In the genomic region with DNA sequence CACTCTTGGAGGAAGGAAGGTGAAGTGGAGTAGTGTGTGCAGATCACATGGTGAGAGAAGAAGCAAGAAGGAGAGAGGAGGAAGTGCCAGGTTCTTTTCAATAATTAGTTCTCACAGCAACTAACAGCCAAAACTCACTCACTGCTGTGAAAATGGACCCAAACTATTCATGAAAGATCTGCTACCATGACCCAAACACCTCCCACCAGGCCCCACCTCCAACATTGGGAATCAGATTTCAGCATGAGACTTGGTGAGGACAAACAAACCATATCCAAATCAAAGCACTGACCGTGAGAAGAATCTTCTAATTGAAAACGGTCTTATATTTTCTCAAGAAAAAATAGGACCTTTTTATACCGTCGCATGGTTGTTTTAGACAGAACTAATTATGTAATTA, we compare ENCODE assay signal across 27 cellular contexts.
"Had no signal": no experiment of that assay in that cellular context is flagged by ENCODE, and none has a peak within 500 bp of the region (broad histone marks: within the 10 kb centered on the region; RNA-seq: fewer than 3 reads in every experiment).

No MANE protein-coding gene starts in this region.

- H3K4me3 ChIP-seq: adrenal gland, body of pancreas, right atrium auricular region, stomach, thyroid gland, upper lobe of left lung, vagina had no signal

- H3K27me3 ChIP-seq: adrenal gland, body of pancreas, right atrium auricular region, stomach, thyroid gland, upper lobe of left lung, vagina had no signal

- H3K36me3 ChIP-seq: adrenal gland, right atrium auricular region, stomach, thyroid gland, upper lobe of left lung, vagina had no signal

- H3K9ac ChIP-seq: parathyroid adenoma had no signal

- H3K4me1 ChIP-seq: adrenal gland, body of pancreas, parathyroid adenoma, right atrium auricular region, stomach, thyroid gland, upper lobe of left lung, vagina had no signal

- DNase-seq: activated CD4-positive, alpha-beta T cell treated with anti-CD3 and anti-CD28 coated beads for 36 hours; activated CD4-positive, alpha-beta T cell treated with anti-CD3 and anti-CD28 coated beads, Interleukin-2, amount 50 U/mL, for 4 hours; activated CD4-positive, CD25-positive, alpha-beta regulatory T cell; activated CD8-positive, alpha-beta memory T cell treated with anti-CD3 and anti-CD28 coated beads for 24 hours; activated effector memory CD4-positive, alpha-beta T cell treated with Interleukin-2 at 50 U/mL for 16 hours; activated naive CD4-positive, alpha-beta T cell treated with anti-CD3 and anti-CD28 coated beads for 36 hours; activated naive CD8-positive, alpha-beta T cell treated with anti-CD3 and anti-CD28 coated beads for 36 hours; adrenal gland; aorta; body of pancreas; dermis blood vessel endothelial cell; effector CD4-positive, alpha-beta T cell; glutamatergic neuron; islet precursor cell; left ventricle myocardium superior; naive B cell; occipital lobe; stimulated activated CD4-positive, alpha-beta T cell treated with anti-CD3 and anti-CD28 coated beads, Interleukin-15, amount 100 ng/mL, for 24 hours; stimulated activated CD4-positive, alpha-beta T cell treated with anti-CD3 and anti-CD28 coated beads, Interleukin-2, amount 100 ng/mL, for 24 hours; stimulated activated naive B cell treated with anti-CD40 and anti-IgM and Interleukin-4, amounts not matched to agents 10 μg/mL and 1 μg/mL and 100 μg/mL, for 72 hours; stomach; thyroid gland; upper lobe of left lung had no signal

- H3K79me2 ChIP-seq: parathyroid adenoma had no signal

- H3K27ac ChIP-seq: adrenal gland, body of pancreas, epithelial cell of prostate, parathyroid adenoma, right atrium auricular region, stomach, thyroid gland, upper lobe of left lung, vagina had no signal

- H2AFZ ChIP-seq: parathyroid adenoma had no signal

- H3K9me3 ChIP-seq: adrenal gland, body of pancreas, right atrium auricular region, stomach, thyroid gland, upper lobe of left lung, vagina had no signal

- ATAC-seq: activated CD4-positive, alpha-beta T cell treated with anti-CD3 and anti-CD28 coated beads for 36 hours; body of pancreas; left ventricle myocardium superior; stimulated activated naive B cell treated with anti-CD40 and anti-IgM and Interleukin-4, amounts not matched to agents 10 μg/mL and 1 μg/mL and 100 μg/mL, for 72 hours had no signal
